Comparison of ENCODE assay signal across 6 cellular contexts in genomic region chr11:45788887-45789286, GRCh38.
"Had no signal": no experiment of that assay in that cellular context is flagged by ENCODE, and none has a peak within 500 bp of the region (broad histone marks: within the 10 kb centered on the region; RNA-seq: fewer than 3 reads in every experiment).

No MANE protein-coding gene starts in this region.

- DNase-seq: IMR-90, KBM-7, KG1 had no signal

- H3K27ac ChIP-seq: HL-60, KMS-11 had no signal

- FAIRE-seq: HTR-8/SVneo had no signal

- H3K4me2 ChIP-seq: KMS-11 had no signal

- H3K9ac ChIP-seq: KMS-11 had no signal
